1 cellular context compared by ENCODE assay signal in the genomic region with DNA sequence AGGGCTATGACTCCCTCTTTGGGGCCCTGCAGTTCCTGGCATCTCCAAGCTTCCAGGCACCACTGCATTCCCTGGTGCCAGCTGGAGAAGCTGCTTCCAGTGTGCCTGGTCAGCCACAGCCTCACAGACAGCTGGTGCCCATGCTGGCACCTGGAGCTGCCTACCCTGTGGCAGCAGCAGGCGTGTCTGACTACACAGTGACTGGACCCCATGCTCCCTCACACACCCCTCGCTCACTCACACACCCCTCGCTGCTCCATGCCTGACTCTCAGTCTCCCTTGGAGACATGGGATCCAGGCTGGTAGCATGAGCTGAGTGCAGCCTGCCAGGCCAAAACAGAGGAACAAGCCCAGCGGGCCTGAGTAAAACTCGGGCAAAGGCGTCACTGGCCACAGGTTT.
TF ChIP-seq lines count a peak whose summit lies in the region.

No MANE protein-coding gene starts in this region.

TF ChIP-seq in K562, 482 proteins besides CTCF, POLR2A, EP300 and RAD21:
- TF ChIP-seq, protein P1, sequence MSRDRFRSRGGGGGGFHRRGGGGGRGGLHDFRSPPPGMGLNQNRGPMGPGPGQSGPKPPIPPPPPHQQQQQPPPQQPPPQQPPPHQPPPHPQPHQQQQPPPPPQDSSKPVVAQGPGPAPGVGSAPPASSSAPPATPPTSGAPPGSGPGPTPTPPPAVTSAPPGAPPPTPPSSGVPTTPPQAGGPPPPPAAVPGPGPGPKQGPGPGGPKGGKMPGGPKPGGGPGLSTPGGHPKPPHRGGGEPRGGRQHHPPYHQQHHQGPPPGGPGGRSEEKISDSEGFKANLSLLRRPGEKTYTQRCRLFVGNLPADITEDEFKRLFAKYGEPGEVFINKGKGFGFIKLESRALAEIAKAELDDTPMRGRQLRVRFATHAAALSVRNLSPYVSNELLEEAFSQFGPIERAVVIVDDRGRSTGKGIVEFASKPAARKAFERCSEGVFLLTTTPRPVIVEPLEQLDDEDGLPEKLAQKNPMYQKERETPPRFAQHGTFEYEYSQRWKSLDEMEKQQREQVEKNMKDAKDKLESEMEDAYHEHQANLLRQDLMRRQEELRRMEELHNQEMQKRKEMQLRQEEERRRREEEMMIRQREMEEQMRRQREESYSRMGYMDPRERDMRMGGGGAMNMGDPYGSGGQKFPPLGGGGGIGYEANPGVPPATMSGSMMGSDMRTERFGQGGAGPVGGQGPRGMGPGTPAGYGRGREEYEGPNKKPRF (IDR thresholded peaks at IDR 0.05; ENCODE audit: low read depth, low read length): no peak
- TF ChIP-seq YY1 (IDR thresholded peaks at IDR 0.05; ENCODE audit: borderline replicate concordance in 1 of 3, control insufficient read depth in 1 of 3, extremely low read depth in 1 of 3, insufficient read depth in 3 of 3, insufficient read length in 1 of 3, insufficient replicate concordance in 2 of 3, low read depth in 1 of 3, low read length in 2 of 3): no peak
- no peak for TF ChIP-seq SP1 (CRISPR knock-in tag; IDR thresholded peaks at IDR 0.05)
- TF ChIP-seq MECOM (CRISPR knock-in tag; IDR thresholded peaks at IDR 0.05): no peak
- TF ChIP-seq ZNF507 (tag; conservative IDR thresholded peaks at IDR 0.05): no peak
- no peak for TF ChIP-seq CEBPB (tag; IDR thresholded peaks at IDR 0.05)
- no peak for TF ChIP-seq CXXC5 (CRISPR knock-in tag; IDR thresholded peaks at IDR 0.05)
- TF ChIP-seq, protein P2, sequence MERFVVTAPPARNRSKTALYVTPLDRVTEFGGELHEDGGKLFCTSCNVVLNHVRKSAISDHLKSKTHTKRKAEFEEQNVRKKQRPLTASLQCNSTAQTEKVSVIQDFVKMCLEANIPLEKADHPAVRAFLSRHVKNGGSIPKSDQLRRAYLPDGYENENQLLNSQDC (CRISPR knock-in tag; IDR thresholded peaks at IDR 0.05): no peak
- TF ChIP-seq, protein P3, sequence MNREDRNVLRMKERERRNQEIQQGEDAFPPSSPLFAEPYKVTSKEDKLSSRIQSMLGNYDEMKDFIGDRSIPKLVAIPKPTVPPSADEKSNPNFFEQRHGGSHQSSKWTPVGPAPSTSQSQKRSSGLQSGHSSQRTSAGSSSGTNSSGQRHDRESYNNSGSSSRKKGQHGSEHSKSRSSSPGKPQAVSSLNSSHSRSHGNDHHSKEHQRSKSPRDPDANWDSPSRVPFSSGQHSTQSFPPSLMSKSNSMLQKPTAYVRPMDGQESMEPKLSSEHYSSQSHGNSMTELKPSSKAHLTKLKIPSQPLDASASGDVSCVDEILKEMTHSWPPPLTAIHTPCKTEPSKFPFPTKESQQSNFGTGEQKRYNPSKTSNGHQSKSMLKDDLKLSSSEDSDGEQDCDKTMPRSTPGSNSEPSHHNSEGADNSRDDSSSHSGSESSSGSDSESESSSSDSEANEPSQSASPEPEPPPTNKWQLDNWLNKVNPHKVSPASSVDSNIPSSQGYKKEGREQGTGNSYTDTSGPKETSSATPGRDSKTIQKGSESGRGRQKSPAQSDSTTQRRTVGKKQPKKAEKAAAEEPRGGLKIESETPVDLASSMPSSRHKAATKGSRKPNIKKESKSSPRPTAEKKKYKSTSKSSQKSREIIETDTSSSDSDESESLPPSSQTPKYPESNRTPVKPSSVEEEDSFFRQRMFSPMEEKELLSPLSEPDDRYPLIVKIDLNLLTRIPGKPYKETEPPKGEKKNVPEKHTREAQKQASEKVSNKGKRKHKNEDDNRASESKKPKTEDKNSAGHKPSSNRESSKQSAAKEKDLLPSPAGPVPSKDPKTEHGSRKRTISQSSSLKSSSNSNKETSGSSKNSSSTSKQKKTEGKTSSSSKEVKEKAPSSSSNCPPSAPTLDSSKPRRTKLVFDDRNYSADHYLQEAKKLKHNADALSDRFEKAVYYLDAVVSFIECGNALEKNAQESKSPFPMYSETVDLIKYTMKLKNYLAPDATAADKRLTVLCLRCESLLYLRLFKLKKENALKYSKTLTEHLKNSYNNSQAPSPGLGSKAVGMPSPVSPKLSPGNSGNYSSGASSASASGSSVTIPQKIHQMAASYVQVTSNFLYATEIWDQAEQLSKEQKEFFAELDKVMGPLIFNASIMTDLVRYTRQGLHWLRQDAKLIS (CRISPR knock-in tag; IDR thresholded peaks at IDR 0.05): no peak
- TF ChIP-seq KDM5B (IDR thresholded peaks at IDR 0.05; ENCODE audit: insufficient replicate concordance, low read depth, low read length): no peak
- TF ChIP-seq YBX1 (IDR thresholded peaks at IDR 0.05): no peak
- TF ChIP-seq CHD2 (IDR thresholded peaks at IDR 0.05; ENCODE audit: low read depth, low read length): no peak
- TF ChIP-seq, protein P4, sequence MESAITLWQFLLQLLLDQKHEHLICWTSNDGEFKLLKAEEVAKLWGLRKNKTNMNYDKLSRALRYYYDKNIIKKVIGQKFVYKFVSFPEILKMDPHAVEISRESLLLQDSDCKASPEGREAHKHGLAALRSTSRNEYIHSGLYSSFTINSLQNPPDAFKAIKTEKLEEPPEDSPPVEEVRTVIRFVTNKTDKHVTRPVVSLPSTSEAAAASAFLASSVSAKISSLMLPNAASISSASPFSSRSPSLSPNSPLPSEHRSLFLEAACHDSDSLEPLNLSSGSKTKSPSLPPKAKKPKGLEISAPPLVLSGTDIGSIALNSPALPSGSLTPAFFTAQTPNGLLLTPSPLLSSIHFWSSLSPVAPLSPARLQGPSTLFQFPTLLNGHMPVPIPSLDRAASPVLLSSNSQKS (CRISPR knock-in tag; IDR thresholded peaks at IDR 0.05): no peak
- no peak for TF ChIP-seq TOE1 (IDR thresholded peaks at IDR 0.05; ENCODE audit: borderline replicate concordance)
- no peak for TF ChIP-seq TOE1 (CRISPR knock-in tag; IDR thresholded peaks at IDR 0.05; ENCODE audit: borderline replicate concordance, low read depth)
- no peak for TF ChIP-seq CREM (IDR thresholded peaks at IDR 0.05; ENCODE audit: low read depth)
- no peak for TF ChIP-seq NELFE (IDR thresholded peaks at IDR 0.05; ENCODE audit: insufficient read depth, insufficient read length)
- no peak for TF ChIP-seq ZNF165 (CRISPR knock-in tag; IDR thresholded peaks at IDR 0.05; ENCODE audit: borderline replicate concordance)
- no peak for TF ChIP-seq FOXP1 (CRISPR knock-in tag; IDR thresholded peaks at IDR 0.05)
TF ChIP-seq in K562: peak in this region for 0.
